In the genomic region with DNA sequence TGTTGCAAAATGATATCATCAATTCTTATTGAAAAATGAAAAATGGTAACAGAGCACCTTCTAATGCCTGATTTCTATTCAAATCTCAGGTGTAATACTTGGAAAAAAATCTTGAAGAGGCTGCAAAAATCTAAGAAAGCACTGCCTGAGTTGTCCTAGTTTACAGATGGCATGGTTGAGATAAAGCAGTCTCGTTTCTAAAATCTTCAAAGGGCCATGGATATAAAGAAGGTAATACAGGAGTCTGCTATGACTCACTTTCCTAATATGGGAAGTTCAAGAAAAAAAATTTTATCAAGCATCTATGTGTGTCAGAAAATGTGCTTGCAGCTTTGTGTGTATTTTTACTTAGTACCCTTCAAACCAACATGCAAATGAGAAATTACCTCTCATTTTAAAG, we compare ENCODE assay signal across 29 cellular contexts.
"Had no signal": no experiment of that assay in that cellular context is flagged by ENCODE, and none has a peak within 500 bp of the region (broad histone marks: within the 10 kb centered on the region; RNA-seq: fewer than 3 reads in every experiment).

No MANE protein-coding gene starts in this region.

- H3K4me1 ChIP-seq: neural progenitor cell, parathyroid adenoma, psoas muscle, right lobe of liver, spleen, suprapubic skin, testis, thyroid gland, upper lobe of left lung, vagina had no signal

- H2AFZ ChIP-seq: parathyroid adenoma had no signal

- H3K79me2 ChIP-seq: parathyroid adenoma had no signal

- H3K4me2 ChIP-seq: neural progenitor cell had no signal

- H3K9ac ChIP-seq: neural progenitor cell, parathyroid adenoma had no signal

- DNase-seq: naive thymus-derived CD4-positive, alpha-beta T cell; natural killer cell; occipital lobe; ovary; posterior cingulate gyrus; psoas muscle; right cardiac atrium; right lobe of liver; sigmoid colon; small intestine; spleen; stimulated activated CD4-positive, alpha-beta T cell treated with anti-CD3 and anti-CD28 coated beads, Interleukin-12 subunit alpha, Interleukin-12 subunit beta, amount 100 ng/mL, for 4 hours; stimulated activated CD4-positive, alpha-beta T cell treated with anti-CD3 and anti-CD28 coated beads, Interleukin-1b, Interleukin-23, amount 100 ng/mL, for 48 hours; stimulated activated CD4-positive, alpha-beta T cell treated with anti-CD3 and anti-CD28 coated beads, Interleukin-4, amount 100 ng/mL, for 1 hour; stimulated activated CD4-positive, alpha-beta T cell treated with anti-CD3 and anti-CD28 coated beads, Interleukin-4, amount 100 ng/mL, for 4 hours; stimulated activated CD8-positive, alpha-beta memory T cell treated with anti-CD3 and anti-CD28 coated beads, Interleukin-4, amount 100 ng/mL, for 48 hours; stimulated activated naive CD4-positive, alpha-beta T cell; stimulated activated naive CD8-positive, alpha-beta T cell treated with anti-CD3 and anti-CD28 coated beads, Interleukin-15, amount 100 ng/mL, for 72 hours; stimulated activated naive CD8-positive, alpha-beta T cell treated with anti-CD3 and anti-CD28 coated beads, Interleukin-15, Interleukin-2, amounts not matched to agents 100 U/mL and 50 U/mL, for 24 hours; substantia nigra; testis; thyroid gland; upper lobe of left lung had no signal

- ATAC-seq: naive thymus-derived CD4-positive, alpha-beta T cell; natural killer cell; psoas muscle; right lobe of liver; stimulated activated memory B cell treated with anti-CD40 and anti-IgM and Interleukin-4, amounts not matched to agents 10 μg/mL and 1 μg/mL and 100 μg/mL, for 72 hours; stimulated activated naive CD8-positive, alpha-beta T cell treated with anti-CD3 and anti-CD28 coated beads, Interleukin-15, amount 100 ng/mL, for 72 hours; stimulated activated naive CD8-positive, alpha-beta T cell treated with anti-CD3 and anti-CD28 coated beads, Interleukin-15, Interleukin-2, amounts not matched to agents 100 U/mL and 50 U/mL, for 24 hours had no signal

- H3K27ac ChIP-seq: neural progenitor cell, ovary, parathyroid adenoma, psoas muscle, right lobe of liver, sigmoid colon, spleen, suprapubic skin, testis, thyroid gland, tibial nerve, upper lobe of left lung, vagina had no signal

- H3K4me3 ChIP-seq: neural progenitor cell, ovary, psoas muscle, right lobe of liver, sigmoid colon, spleen, suprapubic skin, testis, thyroid gland, tibial nerve, upper lobe of left lung, vagina had no signal

- H3K36me3 ChIP-seq: neural progenitor cell, ovary, right lobe of liver, sigmoid colon, spleen, suprapubic skin, thyroid gland, tibial nerve, upper lobe of left lung, vagina had no signal

- H3K9me3 ChIP-seq: ovary, psoas muscle, right lobe of liver, sigmoid colon, suprapubic skin, testis, thyroid gland, upper lobe of left lung, vagina had no signal

- H3K27me3 ChIP-seq: neural progenitor cell, ovary, right lobe of liver, sigmoid colon, spleen, suprapubic skin, testis, thyroid gland, tibial nerve, upper lobe of left lung, vagina had no signal
